26 cellular contexts compared by ENCODE assay signal in the genomic region with DNA sequence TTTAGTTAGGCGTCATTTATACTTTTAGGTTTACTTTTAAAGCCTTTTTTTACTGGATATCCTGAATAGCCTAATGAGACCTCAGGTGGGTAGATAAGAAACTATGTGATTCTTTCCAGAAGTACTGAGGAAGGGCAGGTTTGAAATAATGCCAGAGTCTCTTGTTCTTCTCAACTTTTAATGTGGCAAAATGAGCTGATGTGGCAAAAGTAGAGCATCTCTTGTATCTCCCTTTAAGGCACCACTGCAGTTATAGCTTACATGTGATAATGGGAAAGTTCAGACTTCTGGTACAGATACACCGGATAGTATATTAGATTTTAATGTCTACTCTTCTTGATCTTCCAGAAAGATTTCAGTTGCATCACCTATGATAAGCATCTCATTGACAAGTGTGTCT.
DNase-seq lines count a peak whose midpoint lies in the region; ATAC-seq, FAIRE-seq and TF ChIP-seq lines count a peak whose summit lies in the region.
"Had no signal": no experiment of that assay in that cellular context is flagged by ENCODE, and none has a peak within 500 bp of the region (broad histone marks: within the 10 kb centered on the region; RNA-seq: fewer than 3 reads in every experiment).

No MANE protein-coding gene starts in this region.

- TF ChIP-seq CTCF in HepG2 (CRISPR knock-in tag; IDR thresholded peaks at IDR 0.05) (no peak), right lobe of liver (IDR thresholded peaks at IDR 0.05) (no peak), breast epithelium (IDR thresholded peaks at IDR 0.05) (no peak), endodermal cell (conservative IDR thresholded peaks at IDR 0.05) (no peak)

- no peak for FAIRE-seq in HepG2 (lab: Jason Lieb, UNC)
- FAIRE-seq: GM12878, GM12892, GM18507, GM19239 had no signal

- H3K79me2 ChIP-seq in HepG2 (ENCODE audit: insufficient read depth, low read length): no peaks in the 10 kb centered on the region
- H3K79me2 ChIP-seq in Karpas-422 (ENCODE audit: low read length): no peaks in the 10 kb centered on the region

- H3K9me3 Mint-ChIP-seq in endodermal cell: peaks cover 3% of the 10 kb centered on the region

- intact Hi-C loops in HepG2 (cut with micrococcal nuclease; ENCODE audit: unreplicated experiment): no loop called here
- intact Hi-C loops in right lobe of liver (cut with DNase I): no loop called here
- intact Hi-C loops in breast epithelium (cut with DNase I; ENCODE audit: low total_unique reads): no loop called here

- H3K36me3 Mint-ChIP-seq in endodermal cell (ENCODE audit: low read depth): no peaks in the 10 kb centered on the region
- H3K36me3 Mint-ChIP-seq: CD14-positive monocyte; CD4-positive, alpha-beta memory T cell; CD4-positive, CD25-positive, alpha-beta regulatory T cell had no signal

- no peaks in the 10 kb centered on the region for H3K4me1 Mint-ChIP-seq in endodermal cell
- H3K4me1 Mint-ChIP-seq: CD14-positive monocyte; CD4-positive, alpha-beta memory T cell; CD4-positive, CD25-positive, alpha-beta regulatory T cell; CD8-positive, alpha-beta memory T cell had no signal

- H3K36me3 ChIP-seq in HepG2 (replicated peaks in 1 of 2; ENCODE audit: control insufficient read depth in 1 of 2, insufficient read depth in 2 of 2, low read length in 2 of 2): no peaks in the 10 kb centered on the region
- no peaks in the 10 kb centered on the region for H3K36me3 ChIP-seq in right lobe of liver
- no peaks in the 10 kb centered on the region for H3K36me3 ChIP-seq in Karpas-422 (ENCODE audit: insufficient read depth, low read length)
- H3K36me3 ChIP-seq in breast epithelium: no peaks in the 10 kb centered on the region
- H3K36me3 ChIP-seq in endodermal cell (ENCODE audit: control insufficient read depth, insufficient read depth, low read length): no peaks in the 10 kb centered on the region
- H3K36me3 ChIP-seq: BE2C, BLaER1 had no signal

- H3K27ac ChIP-seq in HepG2 (ENCODE audit: extremely low read length, insufficient read depth, low read length): no peak overlapping the region
- H3K27ac ChIP-seq in right lobe of liver: no peak overlapping the region
- no peak overlapping the region for H3K27ac ChIP-seq in Karpas-422 (ENCODE audit: low read length)
- no peak overlapping the region for H3K27ac ChIP-seq in breast epithelium
- H3K27ac ChIP-seq in endodermal cell (ENCODE audit: low read depth, low read length): no peak overlapping the region
- H3K27ac ChIP-seq: 22Rv1, BLaER1 had no signal

- H4K20me1 ChIP-seq in HepG2 (ENCODE audit: insufficient read depth, low read length) (no peaks in the 10 kb centered on the region), Karpas-422 (ENCODE audit: insufficient read depth, low read depth, low read length) (no peaks in the 10 kb centered on the region)
- H4K20me1 ChIP-seq: BLaER1 had no signal

- no peaks in the 10 kb centered on the region for H3K9me2 ChIP-seq in Karpas-422 (replicated peaks; ENCODE audit: insufficient read depth, low read length)

- no peak for TF ChIP-seq RAD21 in HepG2 (CRISPR knock-in tag; IDR thresholded peaks at IDR 0.05)

- no TSS peak for BruUV-seq in HepG2 (replicated peaks; lab: Mats Ljungman, UMichigan)

- CTCF ChIA-PET in HepG2 (lab: Yijun Ruan, JAX; ENCODE audit: low intra/inter-chr PET ratio, low total read pairs): no interaction called here

- no peak for TF ChIP-seq POLR2A in HepG2 (IDR thresholded peaks at IDR 0.05; ENCODE audit: insufficient read depth in 1 of 2, low read depth in 2 of 2, low read length in 2 of 2)
- no peak for TF ChIP-seq POLR2A in right lobe of liver (IDR thresholded peaks at IDR 0.05)
- TF ChIP-seq POLR2A in breast epithelium (IDR thresholded peaks at IDR 0.05): no peak

- in situ Hi-C loops in HepG2 (cut with HindIII; ENCODE audit: extremely low pct_ligation_motif_present, low pct_unique_long_range_greater_than_20kb): no loop called here

- TF ChIP-seq EP300 in HepG2 (IDR thresholded peaks at IDR 0.05; ENCODE audit: low read depth in 2 of 2, low read length in 2 of 2): no peak
- no peak for TF ChIP-seq EP300 in HepG2 (CRISPR knock-in tag; IDR thresholded peaks at IDR 0.05; ENCODE audit: borderline replicate concordance)

- no peak overlapping the region for H3K4me2 ChIP-seq in HepG2 (ENCODE audit: low read depth, low read length)
- H3K4me2 ChIP-seq in Karpas-422 (ENCODE audit: low read depth, low read length, poor library complexity, severe bottlenecking): no peak overlapping the region
- H3K4me2 ChIP-seq: BLaER1 had no signal

- no peak overlapping the region for H3K4me3 ChIP-seq in HepG2 (replicated peaks in 1 of 3; ENCODE audit: insufficient read depth in 1 of 3, low read depth in 2 of 3, low read length in 3 of 3)
- no peak overlapping the region for H3K4me3 ChIP-seq in right lobe of liver
- H3K4me3 ChIP-seq in Karpas-422 (ENCODE audit: low read length): no peak overlapping the region
- H3K4me3 ChIP-seq in breast epithelium: no peak overlapping the region
- no peak overlapping the region for H3K4me3 ChIP-seq in endodermal cell (ENCODE audit: low read length)
- H3K4me3 ChIP-seq: BLaER1, GM12878 had no signal

- POLR2A ChIA-PET in HepG2 (lab: Yijun Ruan, JAX): no interaction called here

- H3K9me3 ChIP-seq in HepG2 (ENCODE audit: low read length) (peaks cover 92% of the 10 kb centered on the region), right lobe of liver (no peaks in the 10 kb centered on the region), Karpas-422 (ENCODE audit: low read length) (no peaks in the 10 kb centered on the region), breast epithelium (peaks cover 0 to under 1% of the 10 kb centered on the region in 2 donors), endodermal cell (ENCODE audit: control insufficient read depth, low read length) (no peaks in the 10 kb centered on the region)
- H3K9me3 ChIP-seq: BE2C, BLaER1 had no signal

- WGBS in HepG2 (ENCODE audit: low lambda C conversion rate): 5% methylated on average over 2 of the region's 2 CpGs
- WGBS in right lobe of liver (ENCODE audit: insufficient coverage, low coverage, low lambda C conversion rate, missing lambda C conversion rate): 42% methylated on average over 2 of the region's 2 CpGs
- WGBS in endodermal cell (ENCODE audit: insufficient coverage in 1 of 2, insufficient read length in 1 of 2), 2 experiments: 89% methylated on average over 2 of the region's 2 CpGs; no CpG with 5 or more reads in 1 of the 2 experiments

- H2AFZ ChIP-seq in HepG2 (ENCODE audit: low read length): no peak overlapping the region
- peak overlapping the region; percentile 72 for H2AFZ ChIP-seq in Karpas-422 (ENCODE audit: low read length)

- ATAC-seq in HepG2: no peak
- ATAC-seq in right lobe of liver: no peak
- ATAC-seq: GM12878 had no signal

- DNase-seq in HepG2 (ENCODE audit: low spot score): no peak
- no peak for DNase-seq in right lobe of liver
- DNase-seq in Karpas-422: no peak
- DNase-seq in breast epithelium (ENCODE audit: low spot score in 2 of 2): no peak
- no peak for DNase-seq in endodermal cell
- DNase-seq: ACHN; BE2C; C1 segment of cervical spinal cord; CD4-positive, alpha-beta memory T cell; CD4-positive, CD25-positive, alpha-beta regulatory T cell; CD8-positive, alpha-beta memory T cell; COR-L47; DMS 273 treated with DMSO at 0.1 percent for 48 hours; DMS153; DMS53; DMS79; DND-41; EL; GDM1 had no signal

- H3K27ac Mint-ChIP-seq in endodermal cell: no peak overlapping the region
- H3K27ac Mint-ChIP-seq: CD14-positive monocyte; CD4-positive, alpha-beta memory T cell; CD4-positive, CD25-positive, alpha-beta regulatory T cell; CD8-positive, alpha-beta memory T cell had no signal

- no peaks in the 10 kb centered on the region for H3K27me3 Mint-ChIP-seq in endodermal cell (ENCODE audit: insufficient read depth)
- H3K27me3 Mint-ChIP-seq: CD4-positive, alpha-beta memory T cell; CD4-positive, CD25-positive, alpha-beta regulatory T cell; CD8-positive, alpha-beta memory T cell had no signal

- no peak overlapping the region for H3K9ac ChIP-seq in HepG2 (ENCODE audit: insufficient read depth, low read depth, low read length)
- H3K9ac ChIP-seq in Karpas-422 (ENCODE audit: low read length): no peak overlapping the region
- H3K9ac ChIP-seq in endodermal cell (ENCODE audit: extremely low read depth, low read length, poor library complexity, severe bottlenecking): no peak overlapping the region
- H3K9ac ChIP-seq: BLaER1 had no signal

- H3K27me3 ChIP-seq in HepG2 (ENCODE audit: control insufficient read depth in 1 of 2, insufficient read depth in 2 of 2, low read length in 2 of 2) (no peaks in the 10 kb centered on the region), right lobe of liver (no peaks in the 10 kb centered on the region), Karpas-422 (ENCODE audit: low read length) (no peaks in the 10 kb centered on the region), breast epithelium (no peaks in the 10 kb centered on the region), endodermal cell (ENCODE audit: control insufficient read depth, insufficient read depth, low read length, poor library complexity, severe bottlenecking) (no peaks in the 10 kb centered on the region)
- H3K27me3 ChIP-seq: BE2C, BLaER1 had no signal

- H3K4me1 ChIP-seq in HepG2 (ENCODE audit: insufficient read depth, low read length) (no peaks in the 10 kb centered on the region), right lobe of liver (no peaks in the 10 kb centered on the region), Karpas-422 (ENCODE audit: low read length) (no peaks in the 10 kb centered on the region), breast epithelium (no peaks in the 10 kb centered on the region), endodermal cell (ENCODE audit: control insufficient read depth, insufficient read depth, low read length) (no peaks in the 10 kb centered on the region)
- H3K4me1 ChIP-seq: BE2C, BLaER1 had no signal

- no peak overlapping the region for H3K4me3 Mint-ChIP-seq in endodermal cell
- H3K4me3 Mint-ChIP-seq: CD14-positive monocyte; CD4-positive, alpha-beta memory T cell; CD4-positive, CD25-positive, alpha-beta regulatory T cell; CD8-positive, alpha-beta memory T cell had no signal

TF ChIP-seq in HepG2, 621 proteins besides CTCF, POLR2A, EP300 and RAD21:
- TF ChIP-seq ZNF263 (CRISPR knock-in tag; IDR thresholded peaks at IDR 0.05): no peak
- TF ChIP-seq ZFP36 (IDR thresholded peaks at IDR 0.05; ENCODE audit: borderline replicate concordance, low read depth, low read length, partially characterized antibody): no peak
- TF ChIP-seq FOSL1 (CRISPR knock-in tag; IDR thresholded peaks at IDR 0.05; ENCODE audit: borderline replicate concordance): no peak
- peak; percentile 78 for TF ChIP-seq MAFF (IDR thresholded peaks at IDR 0.05; ENCODE audit: low read depth, low read length)
- no peak for TF ChIP-seq KDM2A (CRISPR knock-in tag; IDR thresholded peaks at IDR 0.05; ENCODE audit: borderline replicate concordance, low read depth)
- TF ChIP-seq MAFK (conservative IDR thresholded peaks at IDR 0.05 in 1 of 2, IDR thresholded peaks at IDR 0.05 in 1 of 2; ENCODE audit: low read length in 2 of 2): peak; percentile 77 to 86
- TF ChIP-seq IKZF1 (IDR thresholded peaks at IDR 0.05): no peak
- no peak for TF ChIP-seq MAX (IDR thresholded peaks at IDR 0.05)
